Comparison of ENCODE assay signal across 7 cellular contexts in the genomic region with DNA sequence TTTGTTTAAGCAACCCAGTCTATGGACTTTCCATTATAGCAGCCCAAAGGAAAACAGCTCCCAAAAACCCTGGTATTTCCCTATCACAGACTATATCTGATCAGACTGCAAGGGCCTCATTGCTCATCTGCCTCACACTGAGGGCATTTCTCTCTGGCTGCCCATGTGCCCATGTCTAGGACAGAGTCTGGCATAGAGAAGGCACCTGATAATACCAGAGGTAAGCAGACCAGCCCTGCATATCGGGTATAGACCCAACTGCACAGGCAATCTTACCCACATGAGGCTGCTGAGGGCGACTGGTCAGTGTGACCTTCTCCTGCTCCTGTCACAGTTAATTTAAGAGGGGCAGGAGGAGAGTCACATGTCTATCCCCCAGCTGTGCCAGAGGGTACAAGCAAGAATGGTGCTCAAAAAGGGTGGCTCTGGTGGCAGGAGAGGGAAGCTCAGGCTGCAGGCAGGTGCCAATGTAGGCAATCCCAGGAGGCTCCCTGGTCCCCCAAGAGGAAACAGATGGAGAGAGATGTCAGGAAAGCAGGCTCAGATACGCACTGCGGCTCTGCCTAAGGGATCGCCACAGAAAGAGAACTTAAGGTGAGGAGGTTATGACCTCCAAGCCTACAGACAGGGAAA. TPM values are rescaled to one million over a fixed set of nuclear protein-coding genes. Genes with fewer than 3 reads are reported as not detected.
DNase-seq lines count a peak whose midpoint lies in the region; ATAC-seq, FAIRE-seq and TF ChIP-seq lines count a peak whose summit lies in the region.

No MANE protein-coding gene starts in this region.

- H3K4me1 ChIP-seq in PC-3 (ENCODE audit: insufficient read depth, low read length) (peaks cover 64% of the 10 kb centered on the region), pancreas (peaks cover 49 to 72% (median 51%) of the 10 kb centered on the region in 3 donors)

- TF ChIP-seq CTCF in GM12865 (IDR thresholded peaks at IDR 0.05; ENCODE audit: insufficient read depth, low read depth, low read length, missing control alignments), result no peak
- no peak for TF ChIP-seq CTCF in PC-3 (conservative IDR thresholded peaks at IDR 0.05; ENCODE audit: low read depth, low read length)
- TF ChIP-seq CTCF in pancreas (IDR thresholded peaks at IDR 0.05), result no peak

- peak overlapping the region; percentile 98 for H3K4me2 ChIP-seq in PC-3 (ENCODE audit: low read length)

- POLR2A ChIA-PET in PC-3 (lab: Charles Lee; ENCODE audit: unreplicated experiment) (no interaction called here), HEK293T (lab: Yijun Ruan, JAX) (interaction anchor here (0.6 to 0.8 kb wide), 2 partner anchors 253 to 256 kb away, joined by 3 read pairs; partner anchors contain the start of gene RPSA)

- peaks cover 88% of the 10 kb centered on the region for H3K36me3 Mint-ChIP-seq in effector memory CD8-positive, alpha-beta T cell (ENCODE audit: insufficient read depth)

- BruUV-seq in PC-3 (replicated peaks; lab: Mats Ljungman, UMichigan), result no TSS peak

- peaks cover 65 to 71% of the 10 kb centered on the region in 2 donors for H3K4me1 Mint-ChIP-seq in effector memory CD8-positive, alpha-beta T cell (ENCODE audit: low read depth in 2 of 2)

- H3K4me3 Mint-ChIP-seq in effector memory CD8-positive, alpha-beta T cell, result peak overlapping the region; percentile 85 to 90

- peaks cover 67% of the 10 kb centered on the region for H4K20me1 ChIP-seq in PC-3 (ENCODE audit: low read length)

- H3K27ac Mint-ChIP-seq in effector memory CD8-positive, alpha-beta T cell, result peak overlapping the region; percentile 94 to 98

- WGBS in pancreas, 2 donors, result 64 to 77% methylated on average over 5 of the region's 5 CpGs

- intact Hi-C loops in PC-3 (cut with micrococcal nuclease), result no loop called here
- intact Hi-C loops in pancreas (cut with DNase I), result no loop called here

- no peak for FAIRE-seq in pancreas (lab: Jason Lieb, UNC)

- H3K36me3 ChIP-seq in PC-3 (ENCODE audit: low read depth, low read length), result peaks cover 13% of the 10 kb centered on the region
- peaks cover 2 to 12% (median 3%) of the 10 kb centered on the region in 3 donors for H3K36me3 ChIP-seq in pancreas

- H3K9me3 ChIP-seq in PC-3 (ENCODE audit: low read length) (no peaks in the 10 kb centered on the region), pancreas (no peaks in the 10 kb centered on the region)

- peaks cover 73% of the 10 kb centered on the region for H3K79me2 ChIP-seq in PC-3 (ENCODE audit: low read length)

- H3K27ac ChIP-seq in PC-3 (ENCODE audit: low read length) (peak overlapping the region; percentile 90), pancreas (peak overlapping the region; percentile 99 to 100 (median 100))

- peak overlapping the region; percentile 34 for H3K9ac ChIP-seq in PC-3 (ENCODE audit: low read length)

- DNase-seq in GM12865 (ENCODE audit: low read depth) (no peak), PC-3 (no peak), pancreas (peak in 2 of 6 donors; percentile 24 to 47), HEK293T (ENCODE audit: extremely low spot score) (no peak), NCI-H187 (lab: John Stamatoyannopoulos, UW) (no peak)
- DNase-seq in effector memory CD8-positive, alpha-beta T cell, result peak in 1 of 3 experiments; percentile 15

- H3K9me3 Mint-ChIP-seq in effector memory CD8-positive, alpha-beta T cell, result no peaks in the 10 kb centered on the region

- ATAC-seq in PC-3, result no peak
- no peak for ATAC-seq in effector memory CD8-positive, alpha-beta T cell (replicated peaks)
- ATAC-seq in pancreas, result no peak
- ATAC-seq in GM21717 (IDR thresholded peaks at IDR 0.05; ENCODE audit: unreplicated experiment), result no peak

- no peaks in the 10 kb centered on the region for H3K9me2 ChIP-seq in PC-3 (replicated peaks; ENCODE audit: low read length)

- H3K4me3 ChIP-seq in GM12865 (ENCODE audit: low read depth, low read length), result peak overlapping the region; percentile 65
- H3K4me3 ChIP-seq in PC-3 (ENCODE audit: low read length), result peak overlapping the region; percentile 82
- peak overlapping the region in 2 of 4 donors; percentile 79 to 90 for H3K4me3 ChIP-seq in pancreas

- H3K27me3 ChIP-seq in PC-3 (ENCODE audit: low read length), result no peaks in the 10 kb centered on the region
- no peaks in the 10 kb centered on the region for H3K27me3 ChIP-seq in pancreas

- CTCF ChIA-PET in PC-3 (lab: Charles Lee) (interaction anchor here (0.7 to 1.1 kb wide), 2 partner anchors 24 to 138 kb away, joined by 3 read pairs; no protein-coding TSS in a partner anchor), HEK293T (lab: Yijun Ruan, JAX) (interaction anchor here (0.7 to 1.8 kb wide), 2 partner anchors 25 to 138 kb away, joined by 3 to 7 read pairs; no protein-coding TSS in a partner anchor)

- H3K27me3 Mint-ChIP-seq in effector memory CD8-positive, alpha-beta T cell, result no peaks in the 10 kb centered on the region

- no peaks in the 10 kb centered on the region for H3F3A ChIP-seq in PC-3 (ENCODE audit: low read length, unreplicated experiment)

- no peak overlapping the region for H2AFZ ChIP-seq in PC-3 (ENCODE audit: low read length)

TF ChIP-seq in HEK293T, 16 proteins besides CTCF, POLR2A, EP300 and RAD21:
- TF ChIP-seq PKNOX1 (IDR thresholded peaks at IDR 0.05) (no peak), LEF1 (IDR thresholded peaks at IDR 0.05; ENCODE audit: borderline replicate concordance) (no peak), SUZ12 (IDR thresholded peaks at IDR 0.05) (no peak), HDGF (IDR thresholded peaks at IDR 0.05; ENCODE audit: borderline replicate concordance) (no peak), NFRKB (IDR thresholded peaks at IDR 0.05) (no peak), TARDBP (IDR thresholded peaks at IDR 0.05) (no peak), BHLHE40 (IDR thresholded peaks at IDR 0.05; ENCODE audit: borderline replicate concordance) (no peak), CTBP1 (IDR thresholded peaks at IDR 0.05; ENCODE audit: borderline replicate concordance) (no peak), ARNT (IDR thresholded peaks at IDR 0.05) (no peak)

RNA-seq across cellular contexts. Expression of gene CSRNP1, which starts 3.1 kb away (rescaled TPM):
- 72.3 and 86.9 TPM in 2 replicates for total RNA-seq in PC-3 (2014; rRNA removed)
- 10 to 100 TPM in 5 of 6 donors, 1 to 10 TPM in 1; 9.0 to 29.2 (median 13.4) TPM for total RNA-seq in pancreas
- polyA plus RNA-seq in pancreas, result 10 to 100 TPM; 20.3 to 31.4 TPM

RNA-seq across cellular contexts. Expression of gene XIRP1, which starts 42.1 kb away (rescaled TPM):
- total RNA-seq in PC-3 (2014; rRNA removed), result not detected in 2 replicates
- under 1 TPM in 2 of 6 donors, not detected in 4; 0.09 to 0.43 TPM for total RNA-seq in pancreas
- under 1 TPM; 0.08 to 0.14 TPM for polyA plus RNA-seq in pancreas

RNA-seq across cellular contexts. Expression of gene TTC21A, which starts 42.8 kb away (rescaled TPM):
- total RNA-seq in PC-3 (2014; rRNA removed) (1.2 TPM in 2 replicates), pancreas (1 to 10 TPM; 3.1 to 9.6 (median 5.5) TPM)
- polyA plus RNA-seq in pancreas, result 10 to 100 TPM; 21.7 to 31.3 TPM

RNA-seq across cellular contexts. Expression of gene GORASP1, which starts 42.9 kb away (rescaled TPM):
- 47.4 and 58.9 TPM in 2 replicates for total RNA-seq in PC-3 (2014; rRNA removed)
- total RNA-seq in pancreas, result 10 to 100 TPM; 25.9 to 48.6 (median 31.6) TPM
- 10 to 100 TPM; 56.2 to 79.6 TPM for polyA plus RNA-seq in pancreas
